ENCODE assay signal across 1 cellular context in genomic region chr16:3816326-3816725, GRCh38.
TF ChIP-seq lines count a peak whose summit lies in the region.

No MANE protein-coding gene starts in this region.

TF ChIP-seq in GM23338, 12 proteins besides CTCF, POLR2A, EP300 and RAD21 (continued from another document):
- no peak for TF ChIP-seq EZH2 (IDR thresholded peaks at IDR 0.05; ENCODE audit: low read depth, unreplicated experiment)
TF ChIP-seq in GM23338: peak in this region for 0.
